ENCODE assay signal across 10 cellular contexts in genomic region chr5:337565-338130, GRCh38. TPM values are rescaled to one million over a fixed set of nuclear protein-coding genes. Genes with fewer than 3 reads are reported as not detected.
A peak's percentile ranks its signal among the peaks of the same experiment; 100 is the strongest.
DNase-seq lines count a peak whose midpoint lies in the region; ATAC-seq and TF ChIP-seq lines count a peak whose summit lies in the region.
"Had no signal": no experiment of that assay in that cellular context is flagged by ENCODE, and none has a peak within 500 bp of the region (broad histone marks: within the 10 kb centered on the region; RNA-seq: fewer than 3 reads in every experiment).

No MANE protein-coding gene starts in this region.

- H3K27ac ChIP-seq in 22Rv1: no peak overlapping the region
- H3K27ac ChIP-seq: esophagus muscularis mucosa, ovary had no signal

- no peak overlapping the region for H3K4me3 ChIP-seq in GM06990 (replicated peaks; ENCODE audit: low read depth, low read length)
- H3K4me3 ChIP-seq: esophagus muscularis mucosa, ovary had no signal

- no peak for DNase-seq in GM06990 (ENCODE audit: extremely low read depth, insufficient read length)
- peak; percentile 30 for DNase-seq in RPMI7951 (ENCODE audit: low read depth)
- peak; percentile 68 for DNase-seq in hepatic stellate cell (ENCODE audit: low spot score)
- DNase-seq in pons (ENCODE audit: low spot score): no peak
- DNase-seq: ovary had no signal

- peaks cover under 1% of the 10 kb centered on the region; the same call in 1 of the 2 replicates for H3K36me3 ChIP-seq in GM06990 (ENCODE audit: control insufficient read depth, insufficient read depth, low read length)
- H3K36me3 ChIP-seq: esophagus muscularis mucosa, ovary had no signal

- ATAC-seq in GM21619 (IDR thresholded peaks at IDR 0.05; ENCODE audit: unreplicated experiment): no peak
- ATAC-seq in HG02623 (IDR thresholded peaks at IDR 0.05; ENCODE audit: unreplicated experiment): no peak
- no peak for ATAC-seq in GM18867 (IDR thresholded peaks at IDR 0.05; ENCODE audit: unreplicated experiment)

- H3K27me3 ChIP-seq in GM06990 (replicated peaks; ENCODE audit: control insufficient read depth, insufficient read depth, low read length): no peaks in the 10 kb centered on the region
- H3K27me3 ChIP-seq: ovary had no signal

- TF ChIP-seq CTCF in 22Rv1 (IDR thresholded peaks at IDR 0.05): peak; percentile 40
- TF ChIP-seq CTCF in GM06990 (IDR thresholded peaks at IDR 0.05; ENCODE audit: insufficient read depth, low read length, poor library complexity, severe bottlenecking): peak; percentile 1

RNA-seq across cellular contexts. Expression of gene AHRR, which starts 16.1 kb away (rescaled TPM):
- total RNA-seq in RPMI7951 (2014; rRNA removed; shearing (Covaris generic)): 51.8 and 62.2 TPM in 2 replicates

Comparison
In these comparisons a context has a peak if more than half of its experiments do, and no peak if none do; other contexts are left out.
1. DNase-seq: peak in RPMI7951 (single experiment) and hepatic stellate cell (single experiment); none in GM06990 (single experiment) and pons (single experiment).